Comparison of ENCODE assay signal across 1 cellular context in the genomic region with DNA sequence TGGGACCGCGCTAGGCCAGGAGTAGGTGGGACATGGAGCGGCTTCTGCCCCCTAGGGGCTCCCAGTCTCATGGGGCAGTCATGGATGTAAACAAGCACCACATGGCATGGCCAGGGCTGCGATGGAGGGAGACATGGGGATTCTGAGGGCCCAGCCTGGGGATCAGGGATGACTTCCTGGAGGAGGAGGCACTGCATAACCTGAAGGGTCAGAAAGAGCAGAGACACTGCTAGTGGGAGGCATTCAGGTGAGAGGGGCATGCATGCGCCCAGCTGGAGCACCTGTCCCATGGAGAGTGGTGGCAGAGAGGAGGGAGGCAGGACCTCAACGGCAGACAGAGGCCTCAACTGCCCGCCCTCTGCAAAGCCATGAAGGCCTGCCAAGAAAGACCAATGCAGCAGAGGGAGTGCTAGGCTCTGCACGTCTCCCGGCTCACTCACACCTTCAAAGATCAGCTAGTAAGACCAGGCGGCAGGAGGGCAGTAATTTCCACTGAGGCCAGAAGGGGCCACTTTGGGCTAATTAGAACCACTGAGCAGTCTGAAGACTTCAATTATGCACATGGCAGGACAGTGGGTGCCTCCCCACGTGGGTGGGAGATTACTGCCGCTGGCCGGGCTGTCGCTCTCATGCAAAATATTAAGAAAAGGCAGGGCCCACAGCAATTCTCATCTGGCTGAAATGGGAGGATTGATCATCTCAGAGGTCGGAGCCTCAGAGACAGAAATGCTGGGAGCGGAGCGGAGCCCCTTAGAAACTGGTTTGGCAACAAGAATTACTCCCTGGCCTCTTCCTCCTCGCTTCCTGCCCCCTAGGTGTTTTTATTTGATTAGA.
TF ChIP-seq lines count a peak whose summit lies in the region.

No MANE protein-coding gene starts in this region.

TF ChIP-seq in K562, 482 proteins besides CTCF, POLR2A, EP300 and RAD21:
- TF ChIP-seq, protein P1, sequence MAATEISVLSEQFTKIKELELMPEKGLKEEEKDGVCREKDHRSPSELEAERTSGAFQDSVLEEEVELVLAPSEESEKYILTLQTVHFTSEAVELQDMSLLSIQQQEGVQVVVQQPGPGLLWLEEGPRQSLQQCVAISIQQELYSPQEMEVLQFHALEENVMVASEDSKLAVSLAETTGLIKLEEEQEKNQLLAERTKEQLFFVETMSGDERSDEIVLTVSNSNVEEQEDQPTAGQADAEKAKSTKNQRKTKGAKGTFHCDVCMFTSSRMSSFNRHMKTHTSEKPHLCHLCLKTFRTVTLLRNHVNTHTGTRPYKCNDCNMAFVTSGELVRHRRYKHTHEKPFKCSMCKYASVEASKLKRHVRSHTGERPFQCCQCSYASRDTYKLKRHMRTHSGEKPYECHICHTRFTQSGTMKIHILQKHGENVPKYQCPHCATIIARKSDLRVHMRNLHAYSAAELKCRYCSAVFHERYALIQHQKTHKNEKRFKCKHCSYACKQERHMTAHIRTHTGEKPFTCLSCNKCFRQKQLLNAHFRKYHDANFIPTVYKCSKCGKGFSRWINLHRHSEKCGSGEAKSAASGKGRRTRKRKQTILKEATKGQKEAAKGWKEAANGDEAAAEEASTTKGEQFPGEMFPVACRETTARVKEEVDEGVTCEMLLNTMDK (IDR thresholded peaks at IDR 0.05; ENCODE audit: borderline replicate concordance, insufficient read depth, low read depth, low read length, poor library complexity, severe bottlenecking) = peak; percentile 2
- TF ChIP-seq DMBX1 (CRISPR knock-in tag; IDR thresholded peaks at IDR 0.05; ENCODE audit: borderline replicate concordance) (no peak), ZFP36 (IDR thresholded peaks at IDR 0.05; ENCODE audit: low read depth, low read length, partially characterized antibody) (peak; percentile 59)
